Comparison of ENCODE assay signal across 9 cellular contexts in genomic region chr12:113040722-113041168, GRCh38. TPM values are rescaled to one million over a fixed set of nuclear protein-coding genes. Genes with fewer than 3 reads are reported as not detected.
DNase-seq lines count a peak whose midpoint lies in the region; ATAC-seq and TF ChIP-seq lines count a peak whose summit lies in the region.
"Had no signal": no experiment of that assay in that cellular context is flagged by ENCODE, and none has a peak within 500 bp of the region (broad histone marks: within the 10 kb centered on the region; RNA-seq: fewer than 3 reads in every experiment).

No MANE protein-coding gene starts in this region.

- intact Hi-C loops in adrenal gland (cut with DNase I) (no loop called here), thyroid gland (cut with DNase I) (no loop called here), posterior cingulate gyrus (cut with DNase I) (no loop called here)

- no peak overlapping the region for H3K4me3 ChIP-seq in adrenal gland
- H3K4me3 ChIP-seq in thyroid gland (replicated peaks in 1 of 3), result no peak overlapping the region

- H3K4me1 ChIP-seq in adrenal gland (replicated peaks in 1 of 2) (peaks cover 0 to 10% of the 10 kb centered on the region in 2 donors), thyroid gland (no peaks in the 10 kb centered on the region)

- no peaks in the 10 kb centered on the region for H3K27me3 ChIP-seq in adrenal gland
- H3K27me3 ChIP-seq in thyroid gland, result no peaks in the 10 kb centered on the region

- no peak for TF ChIP-seq POLR2A in adrenal gland (IDR thresholded peaks at IDR 0.05)
- no peak for TF ChIP-seq POLR2A in thyroid gland (IDR thresholded peaks at IDR 0.05)

- TF ChIP-seq CTCF in adrenal gland (IDR thresholded peaks at IDR 0.05) (no peak), thyroid gland (IDR thresholded peaks at IDR 0.05) (no peak)

- DNase-seq in HS-5 (ENCODE audit: low read depth) (peak; percentile 93), adrenal gland (peak in 6 of 7 donors; percentile 67 to 86 (median 72)), iris pigment epithelial cell (ENCODE audit: low read depth) (peak; percentile 95), thyroid gland (peak; percentile 23 to 32), posterior cingulate gyrus (no peak)
- DNase-seq: activated CD4-positive, CD25-positive, alpha-beta regulatory T cell had no signal

- ATAC-seq in activated CD4-positive, CD25-positive, alpha-beta regulatory T cell treated with anti-CD3 and anti-CD28 coated beads, Interleukin-2, amount 50 U/mL, for 24 hours, result no peak
- no peak for ATAC-seq in HG02840 (IDR thresholded peaks at IDR 0.05; ENCODE audit: low FRiP score, unreplicated experiment)
- no peak for ATAC-seq in HG02678 (IDR thresholded peaks at IDR 0.05; ENCODE audit: unreplicated experiment)

- no peaks in the 10 kb centered on the region for H3K9me3 ChIP-seq in adrenal gland (replicated peaks in 1 of 3)
- no peaks in the 10 kb centered on the region for H3K9me3 ChIP-seq in thyroid gland

- H3K27ac ChIP-seq in adrenal gland (peak overlapping the region in 1 of 5 donors; percentile 58), thyroid gland (no peak overlapping the region)

- 38 to 55% (median 49%) methylated on average over 6 of the region's 6 CpGs for WGBS in adrenal gland, 4 donors
- 59 to 61% methylated on average over 5 to 6 of the region's 6 CpGs for WGBS in thyroid gland, 2 donors

- H3K36me3 ChIP-seq in adrenal gland (replicated peaks in 1 of 2), result no peaks in the 10 kb centered on the region
- H3K36me3 ChIP-seq in thyroid gland, result no peaks in the 10 kb centered on the region

RNA-seq across cellular contexts. Expression of gene DTX1, which starts 15.8 kb away (rescaled TPM):
- total RNA-seq in adrenal gland (10 to 100 TPM in 3 of 8 donors, 1 to 10 TPM in 5; 4.3 to 20.0 (median 7.7) TPM), thyroid gland (10 to 100 TPM; 11.5 to 37.1 (median 20.6) TPM)
- 1 to 10 TPM; 2.8 to 8.4 (median 4.7) TPM for polyA plus RNA-seq in adrenal gland

Comparison
In these comparisons a context has a peak if more than half of its experiments do, and no peak if none do; other contexts are left out.
1. DNase-seq: peak in HS-5 (single experiment), adrenal gland (6 of 7), iris pigment epithelial cell (single experiment) and thyroid gland (2 of 2); none in posterior cingulate gyrus (0 of 10).